Comparison of ENCODE assay signal across 1 cellular context in the genomic region with DNA sequence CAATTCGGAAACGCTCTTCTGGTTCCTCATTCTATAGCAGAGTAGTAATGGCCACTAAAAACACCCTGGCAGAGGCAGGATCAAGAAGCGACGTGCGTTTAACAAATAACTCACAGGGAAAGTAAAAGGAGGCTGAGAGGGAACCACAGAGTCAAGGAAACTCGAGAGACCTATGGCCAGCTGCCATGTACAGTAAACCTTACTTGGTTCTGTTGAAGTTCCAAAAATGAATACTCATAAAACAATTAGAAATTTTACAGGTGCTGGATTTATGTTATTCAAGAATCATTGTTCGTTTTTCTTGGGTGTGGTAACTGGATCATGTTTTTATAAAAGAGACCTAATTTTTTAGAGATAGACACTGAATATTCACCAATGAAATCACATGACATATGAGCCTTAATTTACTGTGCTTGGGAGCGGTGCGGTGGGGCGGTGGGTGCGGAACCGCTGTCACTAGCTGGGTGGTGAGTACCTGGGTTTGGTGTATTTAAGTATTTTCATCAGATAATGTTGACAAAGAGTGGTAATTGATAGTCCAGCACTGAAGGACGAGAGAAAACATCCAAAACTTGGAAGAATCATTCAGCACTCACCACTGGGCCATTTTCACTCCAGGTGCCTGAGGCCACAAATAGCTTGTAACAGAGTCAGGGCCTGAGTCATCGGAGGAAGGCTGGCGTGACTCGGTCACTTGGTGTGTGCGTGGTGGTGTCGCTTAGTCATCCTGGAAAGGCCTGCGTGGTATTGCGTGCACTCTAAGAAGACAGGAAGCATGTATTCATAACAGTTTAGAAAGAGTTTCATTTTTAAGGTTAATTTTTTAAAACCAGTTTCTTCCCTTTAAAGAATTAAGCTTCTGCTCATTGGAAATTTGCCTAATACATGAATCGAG.
TF ChIP-seq lines count a peak whose summit lies in the region.

No MANE protein-coding gene starts in this region.

TF ChIP-seq in K562, 482 proteins besides CTCF, POLR2A, EP300 and RAD21 (continued from another document):
- TF ChIP-seq, protein P1, sequence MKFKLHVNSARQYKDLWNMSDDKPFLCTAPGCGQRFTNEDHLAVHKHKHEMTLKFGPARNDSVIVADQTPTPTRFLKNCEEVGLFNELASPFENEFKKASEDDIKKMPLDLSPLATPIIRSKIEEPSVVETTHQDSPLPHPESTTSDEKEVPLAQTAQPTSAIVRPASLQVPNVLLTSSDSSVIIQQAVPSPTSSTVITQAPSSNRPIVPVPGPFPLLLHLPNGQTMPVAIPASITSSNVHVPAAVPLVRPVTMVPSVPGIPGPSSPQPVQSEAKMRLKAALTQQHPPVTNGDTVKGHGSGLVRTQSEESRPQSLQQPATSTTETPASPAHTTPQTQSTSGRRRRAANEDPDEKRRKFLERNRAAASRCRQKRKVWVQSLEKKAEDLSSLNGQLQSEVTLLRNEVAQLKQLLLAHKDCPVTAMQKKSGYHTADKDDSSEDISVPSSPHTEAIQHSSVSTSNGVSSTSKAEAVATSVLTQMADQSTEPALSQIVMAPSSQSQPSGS (CRISPR knock-in tag; IDR thresholded peaks at IDR 0.05): no peak
- TF ChIP-seq, protein P2, sequence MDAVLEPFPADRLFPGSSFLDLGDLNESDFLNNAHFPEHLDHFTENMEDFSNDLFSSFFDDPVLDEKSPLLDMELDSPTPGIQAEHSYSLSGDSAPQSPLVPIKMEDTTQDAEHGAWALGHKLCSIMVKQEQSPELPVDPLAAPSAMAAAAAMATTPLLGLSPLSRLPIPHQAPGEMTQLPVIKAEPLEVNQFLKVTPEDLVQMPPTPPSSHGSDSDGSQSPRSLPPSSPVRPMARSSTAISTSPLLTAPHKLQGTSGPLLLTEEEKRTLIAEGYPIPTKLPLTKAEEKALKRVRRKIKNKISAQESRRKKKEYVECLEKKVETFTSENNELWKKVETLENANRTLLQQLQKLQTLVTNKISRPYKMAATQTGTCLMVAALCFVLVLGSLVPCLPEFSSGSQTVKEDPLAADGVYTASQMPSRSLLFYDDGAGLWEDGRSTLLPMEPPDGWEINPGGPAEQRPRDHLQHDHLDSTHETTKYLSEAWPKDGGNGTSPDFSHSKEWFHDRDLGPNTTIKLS (IDR thresholded peaks at IDR 0.05; ENCODE audit: borderline replicate concordance, low read depth): peak; percentile 55; the same call in 1 of the 2 replicates
- TF ChIP-seq, protein P3, sequence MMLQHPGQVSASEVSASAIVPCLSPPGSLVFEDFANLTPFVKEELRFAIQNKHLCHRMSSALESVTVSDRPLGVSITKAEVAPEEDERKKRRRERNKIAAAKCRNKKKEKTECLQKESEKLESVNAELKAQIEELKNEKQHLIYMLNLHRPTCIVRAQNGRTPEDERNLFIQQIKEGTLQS (IDR thresholded peaks at IDR 0.05): peak; percentile 97
- TF ChIP-seq, protein P3 (CRISPR knock-in tag; conservative IDR thresholded peaks at IDR 0.05): peak; percentile 86; the same call in 1 of the 2 replicates
- TF ChIP-seq, protein P4, sequence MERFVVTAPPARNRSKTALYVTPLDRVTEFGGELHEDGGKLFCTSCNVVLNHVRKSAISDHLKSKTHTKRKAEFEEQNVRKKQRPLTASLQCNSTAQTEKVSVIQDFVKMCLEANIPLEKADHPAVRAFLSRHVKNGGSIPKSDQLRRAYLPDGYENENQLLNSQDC (CRISPR knock-in tag; IDR thresholded peaks at IDR 0.05): no peak
- TF ChIP-seq TAF9B (IDR thresholded peaks at IDR 0.05; ENCODE audit: partially characterized antibody) (peak; percentile 72), CBX3 (IDR thresholded peaks at IDR 0.05; ENCODE audit: borderline replicate concordance in 1 of 2, low read length in 2 of 2) (no peak), MEIS2 (IDR thresholded peaks at IDR 0.05; ENCODE audit: partially characterized antibody) (peak; percentile 51), FOXK2 (conservative IDR thresholded peaks at IDR 0.05 in 1 of 2, IDR thresholded peaks at IDR 0.05 in 1 of 2; ENCODE audit: low read depth in 2 of 2) (0 out of 4 replicates have a peak, but pooled peaks of 1 of the 2 experiments have one; percentile 43), SOX6 (IDR thresholded peaks at IDR 0.05) (peak; percentile 61), ATF1 (CRISPR knock-in tag; IDR thresholded peaks at IDR 0.05) (no peak), ATF1 (tag; IDR thresholded peaks at IDR 0.05) (peak; percentile 72), EP400 (IDR thresholded peaks at IDR 0.05) (peak; percentile 84), ZNF146 (CRISPR knock-in tag; IDR thresholded peaks at IDR 0.05; ENCODE audit: unreplicated experiment) (no peak), ZNF589 (CRISPR knock-in tag; IDR thresholded peaks at IDR 0.05; ENCODE audit: low read depth) (peak; percentile 94), CBX5 (IDR thresholded peaks at IDR 0.05; ENCODE audit: borderline replicate concordance, low read depth) (no peak)
- TF ChIP-seq, protein P5, sequence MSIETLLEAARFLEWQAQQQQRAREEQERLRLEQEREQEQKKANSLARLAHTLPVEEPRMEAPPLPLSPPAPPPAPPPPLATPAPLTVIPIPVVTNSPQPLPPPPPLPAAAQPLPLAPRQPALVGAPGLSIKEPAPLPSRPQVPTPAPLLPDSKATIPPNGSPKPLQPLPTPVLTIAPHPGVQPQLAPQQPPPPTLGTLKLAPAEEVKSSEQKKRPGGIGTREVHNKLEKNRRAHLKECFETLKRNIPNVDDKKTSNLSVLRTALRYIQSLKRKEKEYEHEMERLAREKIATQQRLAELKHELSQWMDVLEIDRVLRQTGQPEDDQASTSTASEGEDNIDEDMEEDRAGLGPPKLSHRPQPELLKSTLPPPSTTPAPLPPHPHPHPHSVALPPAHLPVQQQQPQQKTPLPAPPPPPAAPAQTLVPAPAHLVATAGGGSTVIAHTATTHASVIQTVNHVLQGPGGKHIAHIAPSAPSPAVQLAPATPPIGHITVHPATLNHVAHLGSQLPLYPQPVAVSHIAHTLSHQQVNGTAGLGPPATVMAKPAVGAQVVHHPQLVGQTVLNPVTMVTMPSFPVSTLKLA (conservative IDR thresholded peaks at IDR 0.05): peak; percentile 44 to 62
- TF ChIP-seq, protein P6, sequence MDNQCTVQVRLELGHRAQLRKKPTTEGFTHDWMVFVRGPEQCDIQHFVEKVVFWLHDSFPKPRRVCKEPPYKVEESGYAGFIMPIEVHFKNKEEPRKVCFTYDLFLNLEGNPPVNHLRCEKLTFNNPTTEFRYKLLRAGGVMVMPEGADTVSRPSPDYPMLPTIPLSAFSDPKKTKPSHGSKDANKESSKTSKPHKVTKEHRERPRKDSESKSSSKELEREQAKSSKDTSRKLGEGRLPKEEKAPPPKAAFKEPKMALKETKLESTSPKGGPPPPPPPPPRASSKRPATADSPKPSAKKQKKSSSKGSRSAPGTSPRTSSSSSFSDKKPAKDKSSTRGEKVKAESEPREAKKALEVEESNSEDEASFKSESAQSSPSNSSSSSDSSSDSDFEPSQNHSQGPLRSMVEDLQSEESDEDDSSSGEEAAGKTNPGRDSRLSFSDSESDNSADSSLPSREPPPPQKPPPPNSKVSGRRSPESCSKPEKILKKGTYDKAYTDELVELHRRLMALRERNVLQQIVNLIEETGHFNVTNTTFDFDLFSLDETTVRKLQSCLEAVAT (IDR thresholded peaks at IDR 0.05): peak in 1 of 2 experiments; percentile 89; a peak in 2 of 4 replicates
- TF ChIP-seq, protein P7, sequence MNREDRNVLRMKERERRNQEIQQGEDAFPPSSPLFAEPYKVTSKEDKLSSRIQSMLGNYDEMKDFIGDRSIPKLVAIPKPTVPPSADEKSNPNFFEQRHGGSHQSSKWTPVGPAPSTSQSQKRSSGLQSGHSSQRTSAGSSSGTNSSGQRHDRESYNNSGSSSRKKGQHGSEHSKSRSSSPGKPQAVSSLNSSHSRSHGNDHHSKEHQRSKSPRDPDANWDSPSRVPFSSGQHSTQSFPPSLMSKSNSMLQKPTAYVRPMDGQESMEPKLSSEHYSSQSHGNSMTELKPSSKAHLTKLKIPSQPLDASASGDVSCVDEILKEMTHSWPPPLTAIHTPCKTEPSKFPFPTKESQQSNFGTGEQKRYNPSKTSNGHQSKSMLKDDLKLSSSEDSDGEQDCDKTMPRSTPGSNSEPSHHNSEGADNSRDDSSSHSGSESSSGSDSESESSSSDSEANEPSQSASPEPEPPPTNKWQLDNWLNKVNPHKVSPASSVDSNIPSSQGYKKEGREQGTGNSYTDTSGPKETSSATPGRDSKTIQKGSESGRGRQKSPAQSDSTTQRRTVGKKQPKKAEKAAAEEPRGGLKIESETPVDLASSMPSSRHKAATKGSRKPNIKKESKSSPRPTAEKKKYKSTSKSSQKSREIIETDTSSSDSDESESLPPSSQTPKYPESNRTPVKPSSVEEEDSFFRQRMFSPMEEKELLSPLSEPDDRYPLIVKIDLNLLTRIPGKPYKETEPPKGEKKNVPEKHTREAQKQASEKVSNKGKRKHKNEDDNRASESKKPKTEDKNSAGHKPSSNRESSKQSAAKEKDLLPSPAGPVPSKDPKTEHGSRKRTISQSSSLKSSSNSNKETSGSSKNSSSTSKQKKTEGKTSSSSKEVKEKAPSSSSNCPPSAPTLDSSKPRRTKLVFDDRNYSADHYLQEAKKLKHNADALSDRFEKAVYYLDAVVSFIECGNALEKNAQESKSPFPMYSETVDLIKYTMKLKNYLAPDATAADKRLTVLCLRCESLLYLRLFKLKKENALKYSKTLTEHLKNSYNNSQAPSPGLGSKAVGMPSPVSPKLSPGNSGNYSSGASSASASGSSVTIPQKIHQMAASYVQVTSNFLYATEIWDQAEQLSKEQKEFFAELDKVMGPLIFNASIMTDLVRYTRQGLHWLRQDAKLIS (CRISPR knock-in tag; IDR thresholded peaks at IDR 0.05): no peak
